ENCODE assay signal across 26 cellular contexts in genomic region chr22:46972256-46972655, GRCh38.
DNase-seq lines count a peak whose midpoint lies in the region; ATAC-seq, FAIRE-seq and TF ChIP-seq lines count a peak whose summit lies in the region.
"Had no signal": no experiment of that assay in that cellular context is flagged by ENCODE, and none has a peak within 500 bp of the region (broad histone marks: within the 10 kb centered on the region; RNA-seq: fewer than 3 reads in every experiment).

No MANE protein-coding gene starts in this region.

- no peak for DNase-seq in left ventricle myocardium inferior
- DNase-seq in Right ventricle myocardium superior: no peak
- DNase-seq in right lobe of liver: no peak
- no peak for DNase-seq in neuronal stem cell (ENCODE audit: low spot score)
- DNase-seq in upper lobe of left lung: peak in 1 of 2 donors; percentile 70
- DNase-seq in activated CD8-positive, alpha-beta memory T cell treated with anti-CD3 and anti-CD28 coated beads, Interleukin-2, amount 50 U/mL, for 48 hours: no peak
- no peak for DNase-seq in GM19239 (ENCODE audit: insufficient read length, low spot score)
- no peak for DNase-seq in stimulated activated naive CD4-positive, alpha-beta T cell (lab: John Stamatoyannopoulos, UW)
- DNase-seq: activated CD4-positive, alpha-beta memory T cell treated with anti-CD3 and anti-CD28 coated beads, Interleukin-2, amount 10 ng/mL, durations not matched to agents 7 days and 5 days; activated naive CD4-positive, alpha-beta T cell treated with anti-CD3 and anti-CD28 coated beads for 36 hours; CD8-positive, alpha-beta T cell; EL; NCI-H1436 treated with DMSO at 0.1 percent for 48 hours; NCI-H345; NCI-H69; PC-3; stimulated activated naive B cell treated with anti-CD40 and anti-IgM and Interleukin-4, amounts not matched to agents 10 μg/mL and 1 μg/mL and 100 μg/mL, for 72 hours; T-helper 2 cell; uterus had no signal

- H2BK12ac ChIP-seq in neuronal stem cell (ENCODE audit: low read length): no peak overlapping the region

- H3K27me3 ChIP-seq in left ventricle myocardium inferior (ENCODE audit: low read depth): no peaks in the 10 kb centered on the region
- no peaks in the 10 kb centered on the region for H3K27me3 ChIP-seq in right lobe of liver
- H3K27me3 ChIP-seq in neuronal stem cell (ENCODE audit: control insufficient read depth in 3 of 3, insufficient read depth in 3 of 3, low read depth in 1 of 3, low read length in 3 of 3): no peaks in the 10 kb centered on the region
- H3K27me3 ChIP-seq in upper lobe of left lung: no peaks in the 10 kb centered on the region
- H3K27me3 ChIP-seq: suprapubic skin, uterus had no signal

- no peak overlapping the region for H2BK5ac ChIP-seq in neuronal stem cell (ENCODE audit: low read length)

- H3K36me3 ChIP-seq in left ventricle myocardium inferior (peaks cover 18% of the 10 kb centered on the region), right lobe of liver (no peaks in the 10 kb centered on the region), neuronal stem cell (replicated peaks in 1 of 2; ENCODE audit: control insufficient read depth in 2 of 2, insufficient read depth in 2 of 2, low read length in 2 of 2) (peaks cover 0 to 7% of the 10 kb centered on the region in 2 donors), upper lobe of left lung (peaks cover 0 to 21% (median 10%) of the 10 kb centered on the region in 4 donors)
- H3K36me3 ChIP-seq: prostate gland, uterus had no signal

- no peaks in the 10 kb centered on the region for H3K79me1 ChIP-seq in neuronal stem cell (ENCODE audit: low read depth, low read length)

- no peak overlapping the region for H4K8ac ChIP-seq in neuronal stem cell (ENCODE audit: low read depth, low read length)

- H3K4me1 ChIP-seq in left ventricle myocardium inferior: peaks cover 52% of the 10 kb centered on the region
- no peaks in the 10 kb centered on the region for H3K4me1 ChIP-seq in right lobe of liver
- peaks cover 6 to 12% of the 10 kb centered on the region in 2 donors for H3K4me1 ChIP-seq in neuronal stem cell (ENCODE audit: control insufficient read depth in 2 of 2, insufficient read depth in 1 of 2, low read depth in 1 of 2, low read length in 2 of 2)
- peaks cover 10 to 37% (median 18%) of the 10 kb centered on the region in 4 donors for H3K4me1 ChIP-seq in upper lobe of left lung
- H3K4me1 ChIP-seq: prostate gland, uterus had no signal

- peak overlapping the region; percentile 61 for H2AK5ac ChIP-seq in neuronal stem cell (ENCODE audit: low read depth, low read length)

- H3K18ac ChIP-seq in neuronal stem cell (ENCODE audit: low read length): no peak overlapping the region

- intact Hi-C loops in left ventricle myocardium inferior (cut with micrococcal nuclease): no loop called here
- intact Hi-C loops in Right ventricle myocardium superior (cut with DNase I): no loop called here
- intact Hi-C loops in right lobe of liver (cut with DNase I): no loop called here

- no peak overlapping the region for H3K4me3 ChIP-seq in left ventricle myocardium inferior
- no peak overlapping the region for H3K4me3 ChIP-seq in right lobe of liver
- no peak overlapping the region for H3K4me3 ChIP-seq in neuronal stem cell (ENCODE audit: low read length in 2 of 2)
- H3K4me3 ChIP-seq in upper lobe of left lung: no peak overlapping the region
- H3K4me3 ChIP-seq: prostate gland, SK-N-MC, suprapubic skin, uterus had no signal

- H3K23ac ChIP-seq in neuronal stem cell (ENCODE audit: low read depth, low read length, poor library complexity): peak overlapping the region; percentile 3

- no peak overlapping the region for H3K4me2 ChIP-seq in neuronal stem cell (ENCODE audit: insufficient read depth, low read length, poor library complexity, severe bottlenecking)

- peak overlapping the region; percentile 17 for H3K9ac ChIP-seq in neuronal stem cell (ENCODE audit: low read depth, low read length, poor library complexity)

- H3K9me3 ChIP-seq in left ventricle myocardium inferior (replicated peaks): no peaks in the 10 kb centered on the region
- no peaks in the 10 kb centered on the region for H3K9me3 ChIP-seq in right lobe of liver
- no peaks in the 10 kb centered on the region for H3K9me3 ChIP-seq in neuronal stem cell (replicated peaks in 1 of 2; ENCODE audit: control insufficient read depth in 2 of 2, insufficient read depth in 1 of 2, low read depth in 1 of 2, low read length in 2 of 2)
- H3K9me3 ChIP-seq in upper lobe of left lung: no peaks in the 10 kb centered on the region
- H3K9me3 ChIP-seq: prostate gland, suprapubic skin, uterus had no signal

- WGBS in right lobe of liver (ENCODE audit: insufficient coverage, low coverage, low lambda C conversion rate, missing lambda C conversion rate): 88% methylated on average over 9 of the region's 17 CpGs
- WGBS in neuronal stem cell (ENCODE audit: extremely low coverage in 2 of 2, insufficient read length in 2 of 2, insufficient replicate concordance in 1 of 2), 2 donors: no CpG with 5 or more reads among the region's 17 CpGs
- 92 to 94% methylated on average over 15 to 17 of the region's 17 CpGs for WGBS in upper lobe of left lung, 2 donors

- no peak overlapping the region for H3K14ac ChIP-seq in neuronal stem cell (ENCODE audit: low read length)

- no peak for ATAC-seq in Right ventricle myocardium superior (ENCODE audit: poor library complexity)
- ATAC-seq in right lobe of liver: no peak
- no peak for ATAC-seq in upper lobe of left lung (ENCODE audit: low FRiP score in 2 of 2)
- ATAC-seq: CD8-positive, alpha-beta T cell; HCT116; PC-3; stimulated activated naive B cell treated with anti-CD40 and anti-IgM and Interleukin-4, amounts not matched to agents 10 μg/mL and 1 μg/mL and 100 μg/mL, for 72 hours had no signal

- H2AFZ ChIP-seq in neuronal stem cell (ENCODE audit: low read length): no peak overlapping the region

- H4K91ac ChIP-seq in neuronal stem cell (ENCODE audit: low read depth, low read length, poor library complexity): no peak overlapping the region

- H2BK15ac ChIP-seq in neuronal stem cell (ENCODE audit: low read length): no peak overlapping the region

- no peak for FAIRE-seq in GM19239 (lab: Jason Lieb, UNC)
- FAIRE-seq: A204.1, GM18507, keratinocyte had no signal

- H3K4ac ChIP-seq in neuronal stem cell (ENCODE audit: low read length): no peak overlapping the region

- H3K27ac ChIP-seq in left ventricle myocardium inferior (replicated peaks): peak overlapping the region; percentile 79
- peak overlapping the region in 2 of 3 donors; percentile 36 to 74 for H3K27ac ChIP-seq in right lobe of liver
- no peak overlapping the region for H3K27ac ChIP-seq in neuronal stem cell (replicated peaks; ENCODE audit: low read length)
- peak overlapping the region; percentile 60 to 88 (median 70) for H3K27ac ChIP-seq in upper lobe of left lung
- H3K27ac ChIP-seq: prostate gland, SK-N-MC had no signal

- TF ChIP-seq POLR2A in right lobe of liver (IDR thresholded peaks at IDR 0.05): no peak
- TF ChIP-seq POLR2A in upper lobe of left lung (IDR thresholded peaks at IDR 0.05): no peak

- H2BK120ac ChIP-seq in neuronal stem cell (ENCODE audit: low read depth, low read length): no peak overlapping the region

- no peak for TF ChIP-seq EP300 in upper lobe of left lung (IDR thresholded peaks at IDR 0.05)

- TF ChIP-seq CTCF in left ventricle myocardium inferior (IDR thresholded peaks at IDR 0.05; ENCODE audit: borderline replicate concordance) (no peak), right lobe of liver (IDR thresholded peaks at IDR 0.05) (no peak), upper lobe of left lung (IDR thresholded peaks at IDR 0.05) (no peak)
